Comparison of ENCODE assay signal across 1 cellular context in genomic region chr1:108048311-108049082, GRCh38.
TF ChIP-seq lines count a peak whose summit lies in the region.

No MANE protein-coding gene starts in this region.

TF ChIP-seq in K562, 482 proteins besides CTCF, POLR2A, EP300 and RAD21:
- peak; percentile 23 for TF ChIP-seq RBM25 (IDR thresholded peaks at IDR 0.05; ENCODE audit: low read depth, low read length, severe bottlenecking)
- TF ChIP-seq RBFOX2 (IDR thresholded peaks at IDR 0.05; ENCODE audit: low read depth, low read length), result no peak
